In genomic region chr20:34820805-34821578, GRCh38 we compare ENCODE assay signal across 1 cellular context.
TF ChIP-seq lines count a peak whose summit lies in the region.

No MANE protein-coding gene starts in this region.

TF ChIP-seq in WTC11, 78 proteins besides CTCF, POLR2A, EP300 and RAD21 (continued from another document):
- TF ChIP-seq ERG (CRISPR knock-in tag; IDR thresholded peaks at IDR 0.05), result no peak
- TF ChIP-seq ZNF671 (CRISPR knock-in tag; IDR thresholded peaks at IDR 0.05), result no peak
- no peak for TF ChIP-seq ZNF263 (CRISPR knock-in tag; IDR thresholded peaks at IDR 0.05; ENCODE audit: low read depth)
- TF ChIP-seq GABPB1 (CRISPR knock-in tag; IDR thresholded peaks at IDR 0.05), result no peak
